In genomic region chr21:43900078-43900385, GRCh38 we compare ENCODE assay signal across 15 cellular contexts. TPM values are rescaled to one million over a fixed set of nuclear protein-coding genes. Genes with fewer than 3 reads are reported as not detected.
DNase-seq lines count a peak whose midpoint lies in the region; ATAC-seq and TF ChIP-seq lines count a peak whose summit lies in the region.
"Had no signal": no experiment of that assay in that cellular context is flagged by ENCODE, and none has a peak within 500 bp of the region (broad histone marks: within the 10 kb centered on the region; RNA-seq: fewer than 3 reads in every experiment).

No MANE protein-coding gene starts in this region.

- no peaks in the 10 kb centered on the region for H3K27me3 Mint-ChIP-seq in central memory CD8-positive, alpha-beta T cell

- no peak overlapping the region for H3K4me3 ChIP-seq in sigmoid colon
- H3K4me3 ChIP-seq: GM23248 had no signal

- ATAC-seq in activated naive CD4-positive, alpha-beta T cell treated with anti-CD3 and anti-CD28 coated beads, Interleukin-2, amount 50 U/mL, for 72 hours, result no peak
- no peak for ATAC-seq in central memory CD8-positive, alpha-beta T cell (replicated peaks; ENCODE audit: extremely low read depth, poor library complexity, severe bottlenecking)
- no peak for ATAC-seq in stimulated activated effector memory CD8-positive, alpha-beta T cell treated with anti-CD3 and anti-CD28 coated beads, Interleukin-12 subunit alpha, Interleukin-12 subunit beta, amount 100 ng/mL, for 72 hours
- ATAC-seq: CD8-positive, alpha-beta T cell had no signal

- H3K36me3 Mint-ChIP-seq in activated naive CD4-positive, alpha-beta T cell treated with anti-CD3 and anti-CD28 coated beads, Interleukin-2, amount 50 U/mL, for 72 hours, result peaks cover 18 to 31% of the 10 kb centered on the region in 2 donors
- peaks cover 11% of the 10 kb centered on the region for H3K36me3 Mint-ChIP-seq in central memory CD8-positive, alpha-beta T cell (ENCODE audit: insufficient read depth)
- peaks cover 16% of the 10 kb centered on the region for H3K36me3 Mint-ChIP-seq in stimulated activated effector memory CD8-positive, alpha-beta T cell treated with anti-CD3 and anti-CD28 coated beads, Interleukin-12 subunit alpha, Interleukin-12 subunit beta, amount 100 ng/mL, for 72 hours

- TF ChIP-seq CTCF in VCaP (conservative IDR thresholded peaks at IDR 0.05) (no peak), sigmoid colon (IDR thresholded peaks at IDR 0.05) (no peak)

- no peaks in the 10 kb centered on the region for H3K9me3 Mint-ChIP-seq in activated naive CD4-positive, alpha-beta T cell treated with anti-CD3 and anti-CD28 coated beads, Interleukin-2, amount 50 U/mL, for 72 hours
- H3K9me3 Mint-ChIP-seq in central memory CD8-positive, alpha-beta T cell, result no peaks in the 10 kb centered on the region
- no peaks in the 10 kb centered on the region for H3K9me3 Mint-ChIP-seq in stimulated activated effector memory CD8-positive, alpha-beta T cell treated with anti-CD3 and anti-CD28 coated beads, Interleukin-12 subunit alpha, Interleukin-12 subunit beta, amount 100 ng/mL, for 72 hours
- H3K9me3 Mint-ChIP-seq: CD8-positive, alpha-beta T cell had no signal

- peak overlapping the region; percentile 52 to 65 for H3K27ac Mint-ChIP-seq in activated naive CD4-positive, alpha-beta T cell treated with anti-CD3 and anti-CD28 coated beads, Interleukin-2, amount 50 U/mL, for 72 hours
- peak overlapping the region; percentile 70 for H3K27ac Mint-ChIP-seq in central memory CD8-positive, alpha-beta T cell (ENCODE audit: low read depth)
- H3K27ac Mint-ChIP-seq in stimulated activated effector memory CD8-positive, alpha-beta T cell treated with anti-CD3 and anti-CD28 coated beads, Interleukin-12 subunit alpha, Interleukin-12 subunit beta, amount 100 ng/mL, for 72 hours, result peak overlapping the region; percentile 46
- H3K27ac Mint-ChIP-seq: CD8-positive, alpha-beta T cell had no signal

- H3K4me1 Mint-ChIP-seq in central memory CD8-positive, alpha-beta T cell, result peaks cover 36% of the 10 kb centered on the region
- peaks cover 37% of the 10 kb centered on the region for H3K4me1 Mint-ChIP-seq in stimulated activated effector memory CD8-positive, alpha-beta T cell treated with anti-CD3 and anti-CD28 coated beads, Interleukin-12 subunit alpha, Interleukin-12 subunit beta, amount 100 ng/mL, for 72 hours

- H3K27ac ChIP-seq in VCaP, result peak overlapping the region; percentile 26; the same call in 1 of the 2 replicates
- no peak overlapping the region for H3K27ac ChIP-seq in sigmoid colon
- H3K27ac ChIP-seq: GM23248 had no signal

- no peak for TF ChIP-seq POLR2A in sigmoid colon (IDR thresholded peaks at IDR 0.05)

- H3K4me1 ChIP-seq in sigmoid colon, result peaks cover 0 to 13% (median 9%) of the 10 kb centered on the region in 4 donors

- no peaks in the 10 kb centered on the region for H3K9me3 ChIP-seq in sigmoid colon
- H3K9me3 ChIP-seq: Caco-2 had no signal

- no peak for DNase-seq in activated naive CD4-positive, alpha-beta T cell treated with anti-CD3 and anti-CD28 coated beads, Interleukin-2, amount 50 U/mL, for 72 hours (ENCODE audit: low spot score in 2 of 2)
- no peak for DNase-seq in activated naive CD4-positive, alpha-beta T cell (lab: John Stamatoyannopoulos, UW)
- DNase-seq in central memory CD8-positive, alpha-beta T cell (ENCODE audit: low spot score in 2 of 2), result no peak
- no peak for DNase-seq in stimulated activated effector memory CD8-positive, alpha-beta T cell treated with anti-CD3 and anti-CD28 coated beads, Interleukin-12 subunit alpha, Interleukin-12 subunit beta, amount 100 ng/mL, for 72 hours (ENCODE audit: low spot score in 2 of 2)
- no peak for DNase-seq in NCI-H1694 (lab: John Stamatoyannopoulos, UW)
- no peak for DNase-seq in 8988T
- no peak for DNase-seq in sigmoid colon
- DNase-seq: C1 segment of cervical spinal cord; Caco-2; CD8-positive, alpha-beta T cell; DMS153; DND-41; GM23248; HCEC 1CT had no signal

- intact Hi-C loops in sigmoid colon (cut with DNase I), result no loop called here

- no peak for TF ChIP-seq EP300 in sigmoid colon (IDR thresholded peaks at IDR 0.05)

- 93 to 95% methylated on average over 1 of the region's 1 CpG for WGBS in sigmoid colon, 2 donors

- no peaks in the 10 kb centered on the region for H3K27me3 ChIP-seq in sigmoid colon

- peaks cover 0 to 6% (median 0%) of the 10 kb centered on the region in 4 donors for H3K36me3 ChIP-seq in sigmoid colon

- H3K4me3 Mint-ChIP-seq in central memory CD8-positive, alpha-beta T cell, result no peak overlapping the region
- H3K4me3 Mint-ChIP-seq in stimulated activated effector memory CD8-positive, alpha-beta T cell treated with anti-CD3 and anti-CD28 coated beads, Interleukin-12 subunit alpha, Interleukin-12 subunit beta, amount 100 ng/mL, for 72 hours, result no peak overlapping the region
- H3K4me3 Mint-ChIP-seq: CD8-positive, alpha-beta T cell had no signal

RNA-seq across cellular contexts. Expression of gene AGPAT3, which starts 35.0 kb away (rescaled TPM):
- 100 to 1,000 TPM in 1 of 2 donors, 10 to 100 TPM in 1; 21.2 to 109 TPM for total RNA-seq in activated naive CD4-positive, alpha-beta T cell treated with anti-CD3 and anti-CD28 coated beads, Interleukin-2, amount 50 U/mL, for 72 hours
- total RNA-seq in sigmoid colon, result 10 to 100 TPM; 18.9 to 26.6 (median 19.8) TPM
- polyA plus RNA-seq in sigmoid colon, result 10 to 100 TPM; 14.4 to 48.5 (median 33.3) TPM
